In the genomic region with DNA sequence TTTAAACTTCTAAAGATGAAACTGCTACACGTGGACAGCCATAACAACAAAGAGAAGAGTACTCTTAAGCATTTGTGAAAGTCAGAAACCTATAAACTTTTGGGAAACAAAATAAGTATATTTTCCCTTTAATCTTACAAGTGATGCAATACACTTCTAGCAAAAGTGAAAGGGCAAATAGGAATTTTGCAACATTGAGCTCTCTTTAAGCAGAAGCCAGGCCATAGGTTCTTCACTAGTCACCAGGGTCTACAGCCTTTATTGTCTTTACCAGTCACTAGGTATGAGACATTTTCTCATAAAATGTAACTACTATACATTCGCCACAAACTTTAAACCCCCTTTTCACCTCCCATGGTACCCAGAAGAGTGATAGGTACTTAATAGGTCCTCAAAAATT, we compare ENCODE assay signal across 30 cellular contexts. TPM values are rescaled to one million over a fixed set of nuclear protein-coding genes. Genes with fewer than 3 reads are reported as not detected.
DNase-seq lines count a peak whose midpoint lies in the region; ATAC-seq and TF ChIP-seq lines count a peak whose summit lies in the region.
"Had no signal": no experiment of that assay in that cellular context is flagged by ENCODE, and none has a peak within 500 bp of the region (broad histone marks: within the 10 kb centered on the region; RNA-seq: fewer than 3 reads in every experiment).

No MANE protein-coding gene starts in this region.

- H2BK120ac ChIP-seq in mesenchymal stem cell (ENCODE audit: low read depth, low read length) (peak overlapping the region; percentile 34), H9 (ENCODE audit: low read depth, low read length, poor library complexity, severe bottlenecking) (no peak overlapping the region)

- CTCF ChIA-PET in activated CD8-positive, alpha-beta T cell treated with anti-CD3 and anti-CD28 coated beads, Interleukin-2, amount 10 ng/mL, durations not matched to agents 7 days and 5 days (lab: Charles Lee), result no interaction called here

- no peaks in the 10 kb centered on the region for H3K36me3 ChIP-seq in GM23338 (ENCODE audit: insufficient read depth)
- H3K36me3 ChIP-seq in mesenchymal stem cell (ENCODE audit: control insufficient read depth in 1 of 2, insufficient read depth in 2 of 2, low read depth in 1 of 2, low read length in 2 of 2), result no peaks in the 10 kb centered on the region
- no peaks in the 10 kb centered on the region for H3K36me3 ChIP-seq in left ventricle myocardium inferior
- H3K36me3 ChIP-seq: neural progenitor cell, prostate gland, tibial artery had no signal

- H2AFZ ChIP-seq in GM23338 (no peak overlapping the region), mesenchymal stem cell (ENCODE audit: low read depth, low read length) (no peak overlapping the region), H9 (ENCODE audit: low read length) (no peak overlapping the region)

- H3K9me3 ChIP-seq in mesenchymal stem cell (ENCODE audit: control insufficient read depth, low read length), result no peaks in the 10 kb centered on the region
- no peaks in the 10 kb centered on the region for H3K9me3 ChIP-seq in H9 (ENCODE audit: control insufficient read depth, low read depth, low read length)
- no peaks in the 10 kb centered on the region for H3K9me3 ChIP-seq in left ventricle myocardium inferior (replicated peaks)
- H3K9me3 ChIP-seq: prostate gland, tibial artery had no signal

- no peaks in the 10 kb centered on the region for H3K9me3 Mint-ChIP-seq in GM23338
- no peaks in the 10 kb centered on the region for H3K9me3 Mint-ChIP-seq in H9
- no peaks in the 10 kb centered on the region for H3K9me3 Mint-ChIP-seq in activated CD8-positive, alpha-beta T cell treated with anti-CD3 and anti-CD28 coated beads, Interleukin-2, amount 10 ng/mL, durations not matched to agents 7 days and 5 days (ENCODE audit: insufficient read depth)
- H3K9me3 Mint-ChIP-seq: activated CD4-positive, alpha-beta memory T cell treated with anti-CD3 and anti-CD28 coated beads for 36 hours; neural progenitor cell; stimulated activated naive CD8-positive, alpha-beta T cell treated with anti-CD3 and anti-CD28 coated beads, Interleukin-15, Interleukin-2, amounts not matched to agents 100 ng/mL and 50 ng/mL, for 24 hours had no signal

- H2BK5ac ChIP-seq in mesenchymal stem cell (ENCODE audit: low read depth, low read length, poor library complexity, severe bottlenecking) (no peak overlapping the region), H9 (ENCODE audit: insufficient read length, low read length) (no peak overlapping the region)

- H3K56ac ChIP-seq in H9 (ENCODE audit: insufficient read length, low read depth, low read length), result no peak overlapping the region

- H2BK20ac ChIP-seq in H9 (ENCODE audit: low read depth, low read length, poor library complexity, severe bottlenecking), result no peak overlapping the region

- H3K9ac ChIP-seq in mesenchymal stem cell (ENCODE audit: low read length) (no peak overlapping the region), H9 (ENCODE audit: extremely low read depth, insufficient read length, low read length) (no peak overlapping the region)
- H3K9ac ChIP-seq: neural progenitor cell had no signal

- no peaks in the 10 kb centered on the region for H3K23me2 ChIP-seq in H9 (ENCODE audit: insufficient read length, low read depth, low read length, poor library complexity, severe bottlenecking)

- no peak overlapping the region for H3K4me2 ChIP-seq in GM23338
- H3K4me2 ChIP-seq in mesenchymal stem cell (ENCODE audit: low read length, poor library complexity, severe bottlenecking), result no peak overlapping the region
- H3K4me2 ChIP-seq in H9 (ENCODE audit: insufficient read depth, insufficient read length, low read length), result no peak overlapping the region
- H3K4me2 ChIP-seq: neural progenitor cell had no signal

- H3K79me2 ChIP-seq in GM23338 (replicated peaks; ENCODE audit: insufficient read depth) (no peaks in the 10 kb centered on the region), H9 (ENCODE audit: insufficient read depth, low read length) (no peaks in the 10 kb centered on the region)

- no peaks in the 10 kb centered on the region for H4K20me1 ChIP-seq in GM23338 (replicated peaks; ENCODE audit: insufficient read depth)
- no peaks in the 10 kb centered on the region for H4K20me1 ChIP-seq in H9 (ENCODE audit: control insufficient read depth, insufficient read depth, insufficient read length)

- H3K4me1 Mint-ChIP-seq in GM23338 (peaks cover 11% of the 10 kb centered on the region; the same call in 2 of the 3 replicates), H9 (peaks cover 4 to 11% of the 10 kb centered on the region in 2 experiments)
- no peaks in the 10 kb centered on the region for H3K4me1 Mint-ChIP-seq in activated CD8-positive, alpha-beta T cell treated with anti-CD3 and anti-CD28 coated beads, Interleukin-2, amount 10 ng/mL, durations not matched to agents 7 days and 5 days (ENCODE audit: low read depth)

- no peak overlapping the region for H2BK12ac ChIP-seq in mesenchymal stem cell (ENCODE audit: low read length in 2 of 2)
- H2BK12ac ChIP-seq in H9 (ENCODE audit: insufficient read length, low read depth, low read length), result no peak overlapping the region

- no peaks in the 10 kb centered on the region for H3F3A ChIP-seq in GM23338 (replicated peaks; ENCODE audit: low read depth)

- ATAC-seq in GM23338, result no peak
- ATAC-seq in activated CD8-positive, alpha-beta T cell treated with anti-CD3 and anti-CD28 coated beads, Interleukin-2, amount 10 ng/mL, durations not matched to agents 7 days and 5 days, result no peak
- ATAC-seq: GM12878, left cardiac atrium had no signal

- H2AK5ac ChIP-seq in mesenchymal stem cell (ENCODE audit: low read length, severe bottlenecking) (no peak overlapping the region), H9 (ENCODE audit: insufficient read length, low read length) (no peak overlapping the region)

- H3K4me3 ChIP-seq in GM23338, result no peak overlapping the region
- H3K4me3 ChIP-seq in dorsolateral prefrontal cortex, result peak overlapping the region in 16 of 59 donors; percentile 17 to 57 (median 43)
- H3K4me3 ChIP-seq in mesenchymal stem cell (ENCODE audit: insufficient read depth in 1 of 2, low read depth in 1 of 2, low read length in 2 of 2), result no peak overlapping the region
- H3K4me3 ChIP-seq in left ventricle myocardium inferior, result no peak overlapping the region
- H3K4me3 ChIP-seq: GM12878, neural progenitor cell, prostate gland, smooth muscle cell, tibial artery had no signal

- no peaks in the 10 kb centered on the region for H3K36me3 Mint-ChIP-seq in GM23338 (ENCODE audit: low read depth)
- H3K36me3 Mint-ChIP-seq in H9 (ENCODE audit: insufficient read depth in 1 of 3, low read depth in 3 of 3), result no peaks in the 10 kb centered on the region
- H3K36me3 Mint-ChIP-seq in activated CD8-positive, alpha-beta T cell treated with anti-CD3 and anti-CD28 coated beads, Interleukin-2, amount 10 ng/mL, durations not matched to agents 7 days and 5 days (ENCODE audit: low read depth), result no peaks in the 10 kb centered on the region
- H3K36me3 Mint-ChIP-seq: activated CD4-positive, alpha-beta memory T cell treated with anti-CD3 and anti-CD28 coated beads for 36 hours; neural progenitor cell had no signal

- H3K27me3 ChIP-seq in GM23338 (ENCODE audit: insufficient read depth), result no peaks in the 10 kb centered on the region
- H3K27me3 ChIP-seq in dorsolateral prefrontal cortex, result no peaks in the 10 kb centered on the region
- H3K27me3 ChIP-seq in mesenchymal stem cell (ENCODE audit: control insufficient read depth in 1 of 2, insufficient read depth in 1 of 2, low read length in 2 of 2), result no peaks in the 10 kb centered on the region
- H3K27me3 ChIP-seq in H9 (ENCODE audit: insufficient read depth, low read length), result no peaks in the 10 kb centered on the region
- H3K27me3 ChIP-seq in left ventricle myocardium inferior (ENCODE audit: low read depth), result no peaks in the 10 kb centered on the region
- H3K27me3 ChIP-seq: neural progenitor cell, tibial artery had no signal

- no peak overlapping the region for H3K14ac ChIP-seq in mesenchymal stem cell (ENCODE audit: low read length in 2 of 2)
- H3K14ac ChIP-seq in H9 (ENCODE audit: insufficient read depth, low read length), result no peak overlapping the region

- whole genome bisulfite sequencing in mesenchymal stem cell, result no CpG with 5 or more reads among the region's 2 CpGs
- WGBS in H9 (ENCODE audit: extremely low coverage, insufficient read length, low lambda C conversion rate), result no CpG with 5 or more reads among the region's 2 CpGs

- H3K27ac Mint-ChIP-seq in GM23338 (0 out of 2 replicates have a peak overlapping the region, but pooled peaks have one; percentile 60), H9 (no peak overlapping the region)
- H3K27ac Mint-ChIP-seq in activated CD8-positive, alpha-beta T cell treated with anti-CD3 and anti-CD28 coated beads, Interleukin-2, amount 10 ng/mL, durations not matched to agents 7 days and 5 days, result no peak overlapping the region
- H3K27ac Mint-ChIP-seq: activated CD4-positive, alpha-beta memory T cell treated with anti-CD3 and anti-CD28 coated beads for 36 hours; neural progenitor cell; stimulated activated naive CD8-positive, alpha-beta T cell treated with anti-CD3 and anti-CD28 coated beads, Interleukin-15, Interleukin-2, amounts not matched to agents 100 ng/mL and 50 ng/mL, for 24 hours had no signal

- POLR2A ChIA-PET in activated CD8-positive, alpha-beta T cell treated with anti-CD3 and anti-CD28 coated beads, Interleukin-2, amount 10 ng/mL, durations not matched to agents 7 days and 5 days (lab: Charles Lee), result no interaction called here

- intact Hi-C loops in dorsolateral prefrontal cortex (cut with DNase I) (no loop called here), left ventricle myocardium inferior (cut with micrococcal nuclease) (no loop called here)

- H3K79me1 ChIP-seq in mesenchymal stem cell (replicated peaks; ENCODE audit: low read length, poor library complexity, severe bottlenecking), result no peaks in the 10 kb centered on the region
- no peaks in the 10 kb centered on the region for H3K79me1 ChIP-seq in H9 (ENCODE audit: insufficient read depth, low read depth, low read length, poor library complexity, severe bottlenecking)

- no peak overlapping the region for H3T11ph ChIP-seq in H9 (ENCODE audit: low read length)

- no peak overlapping the region for H2BK15ac ChIP-seq in mesenchymal stem cell (ENCODE audit: low read depth, poor library complexity, severe bottlenecking)
- H2BK15ac ChIP-seq in H9 (ENCODE audit: low read depth, low read length), result no peak overlapping the region

- H3K27ac ChIP-seq in GM23338 (ENCODE audit: low read depth) (no peak overlapping the region), dorsolateral prefrontal cortex (peak overlapping the region in 42 of 59 donors; percentile 2 to 87 (median 68)), mesenchymal stem cell (ENCODE audit: low read length, poor library complexity, severe bottlenecking) (no peak overlapping the region), H9 (ENCODE audit: insufficient read length, low read depth, low read length) (no peak overlapping the region), left ventricle myocardium inferior (replicated peaks) (no peak overlapping the region)
- H3K27ac ChIP-seq: epithelial cell of prostate, neural progenitor cell, prostate gland, tibial artery had no signal

- H4K5ac ChIP-seq in H9 (ENCODE audit: insufficient read length, low read depth, low read length), result no peak overlapping the region

- no peaks in the 10 kb centered on the region for H3K9me2 ChIP-seq in GM23338 (ENCODE audit: insufficient read depth)

- H3K23ac ChIP-seq in mesenchymal stem cell (ENCODE audit: low read length in 2 of 2) (no peak overlapping the region), H9 (ENCODE audit: insufficient read length, low read depth, low read length) (no peak overlapping the region)

- no peak for DNase-seq in GM23338 (ENCODE audit: low spot score)
- peak; percentile 14 for DNase-seq in NOMO-1 treated with dmso at 0.1 percent for 144 hours (lab: John Stamatoyannopoulos, UW; ENCODE audit: unreplicated experiment)
- DNase-seq in dorsolateral prefrontal cortex, result no peak
- DNase-seq in mesenchymal stem cell, result peak; percentile 14
- no peak for DNase-seq in H9
- no peak for DNase-seq in left ventricle myocardium inferior
- no peak for DNase-seq in HuH-7 (ENCODE audit: low spot score)
- DNase-seq in activated CD8-positive, alpha-beta T cell treated with anti-CD3 and anti-CD28 coated beads, Interleukin-2, amount 10 ng/mL, durations not matched to agents 7 days and 5 days, result no peak
- DNase-seq: activated CD4-positive, alpha-beta memory T cell treated with anti-CD3 and anti-CD28 coated beads for 36 hours; activated T-cell treated with anti-CD3 and anti-CD28 coated beads, Interleukin-2, amount 50 U/mL, for 1 hour; amygdala; DMS53; glutamatergic neuron; H7; Karpas-422; left cardiac atrium; NCI-H1436; NCI-H2171; NCI-H524 treated with DMSO at 0.1 percent for 48 hours; stimulated activated CD4-positive, alpha-beta T cell treated with anti-CD3 and anti-CD28 coated beads, Interleukin-2, amount 100 ng/mL, for 48 hours; tibial artery had no signal

- H3K27me3 Mint-ChIP-seq in GM23338 (ENCODE audit: insufficient read depth, low read depth, poor library complexity) (peaks cover 1% of the 10 kb centered on the region), H9 (ENCODE audit: low read depth) (no peaks in the 10 kb centered on the region)
- H3K27me3 Mint-ChIP-seq in activated CD8-positive, alpha-beta T cell treated with anti-CD3 and anti-CD28 coated beads, Interleukin-2, amount 10 ng/mL, durations not matched to agents 7 days and 5 days (ENCODE audit: low read depth), result no peaks in the 10 kb centered on the region
- H3K27me3 Mint-ChIP-seq: stimulated activated naive CD8-positive, alpha-beta T cell treated with anti-CD3 and anti-CD28 coated beads, Interleukin-15, Interleukin-2, amounts not matched to agents 100 ng/mL and 50 ng/mL, for 24 hours had no signal

- no peak overlapping the region for H4K8ac ChIP-seq in mesenchymal stem cell (ENCODE audit: low read length)
- H4K8ac ChIP-seq in H9 (replicated peaks; ENCODE audit: insufficient read length, low read depth, low read length), result no peak overlapping the region

- H4K91ac ChIP-seq in mesenchymal stem cell (ENCODE audit: low read length) (no peak overlapping the region), H9 (ENCODE audit: insufficient read length, low read depth, low read length) (no peak overlapping the region)

- H3K4me1 ChIP-seq in GM23338 (ENCODE audit: insufficient read depth) (0 out of 2 replicates have a peak, but pooled peaks cover 5% of the 10 kb centered on the region), mesenchymal stem cell (ENCODE audit: control insufficient read depth, insufficient read depth, low read depth, low read length) (no peaks in the 10 kb centered on the region), H9 (ENCODE audit: insufficient read depth, low read length) (no peaks in the 10 kb centered on the region), left ventricle myocardium inferior (no peaks in the 10 kb centered on the region)
- H3K4me1 ChIP-seq: prostate gland had no signal

- H3K18ac ChIP-seq in mesenchymal stem cell (ENCODE audit: low read depth in 1 of 2, low read length in 2 of 2) (no peak overlapping the region), H9 (ENCODE audit: insufficient read length, low read depth, low read length) (no peak overlapping the region)

- TF ChIP-seq CTCF in GM23338 (conservative IDR thresholded peaks at IDR 0.05; ENCODE audit: low read depth in 2 of 2) (no peak), dorsolateral prefrontal cortex (IDR thresholded peaks at IDR 0.05 in 54 of 56, conservative IDR thresholded peaks at IDR 0.05 in 2 of 56; ENCODE audit: low read depth in 1 of 56, partially characterized antibody in 56 of 56) (no peak), H9 (conservative IDR thresholded peaks at IDR 0.05) (no peak), left ventricle myocardium inferior (IDR thresholded peaks at IDR 0.05; ENCODE audit: borderline replicate concordance) (no peak)

- H3K4me3 Mint-ChIP-seq in GM23338, result no peak overlapping the region
- H3K4me3 Mint-ChIP-seq in H9, result no peak overlapping the region
- no peak overlapping the region for H3K4me3 Mint-ChIP-seq in activated CD8-positive, alpha-beta T cell treated with anti-CD3 and anti-CD28 coated beads, Interleukin-2, amount 10 ng/mL, durations not matched to agents 7 days and 5 days
- H3K4me3 Mint-ChIP-seq: activated CD4-positive, alpha-beta memory T cell treated with anti-CD3 and anti-CD28 coated beads for 36 hours; neural progenitor cell; stimulated activated naive CD8-positive, alpha-beta T cell treated with anti-CD3 and anti-CD28 coated beads, Interleukin-15, Interleukin-2, amounts not matched to agents 100 ng/mL and 50 ng/mL, for 24 hours had no signal

- no peak overlapping the region for H3K4ac ChIP-seq in mesenchymal stem cell (ENCODE audit: low read depth in 1 of 2, low read length in 2 of 2)
- H3K4ac ChIP-seq in H9 (ENCODE audit: low read depth, low read length), result no peak overlapping the region

RNA-seq across cellular contexts. Expression of a gene that starts 37.5 kb away (rescaled TPM):
- total RNA-seq in GM23338 (2014; rRNA removed; shearing (Covaris generic)), result 1.2 and 2.1 TPM in 2 replicates
- 0.92 and 1.3 TPM in 2 replicates for polyA plus RNA-seq in GM23338 (2016; fragmentation: Nextera tagmentation; extraction: Ambion mirVana)
- 100 to 1,000 TPM in 102 of 120 experiments, 10 to 100 TPM in 18; 37.7 to 222 (median 143) TPM for total RNA-seq in dorsolateral prefrontal cortex
- polyA plus RNA-seq in mesenchymal stem cell (2013, experiment 1 of 2), result not detected
- 0.01 TPM for polyA plus RNA-seq in mesenchymal stem cell (2013, experiment 2 of 2)
- 0.13 and 0.18 TPM in 2 replicates for total RNA-seq in H9 (2021)
- total RNA-seq in left ventricle myocardium inferior, result 0.63 TPM
- not detected for total RNA-seq in activated CD8-positive, alpha-beta T cell treated with anti-CD3 and anti-CD28 coated beads, Interleukin-2, amount 10 ng/mL, durations not matched to agents 7 days and 5 days
- total RNA-seq: activated CD4-positive, alpha-beta memory T cell treated with anti-CD3 and anti-CD28 coated beads for 36 hours; GM12878; HT-29; mononuclear cell; smooth muscle cell; T-helper 2 cell treated with Interferon-gamma antibody and Interleukin-4, amounts not matched to agents 100 ng/mL and 5 ng/mL, for 36 hours had no signal
- polyA plus RNA-seq: GM12878, smooth muscle cell had no signal

Comparison
In these comparisons a context has a peak if more than half of its experiments do, and no peak if none do; other contexts are left out.
1. DNase-seq: peak in NOMO-1 treated with dmso at 0.1 percent for 144 hours (single experiment) and mesenchymal stem cell (single experiment); none in GM23338 (single experiment), dorsolateral prefrontal cortex (0 of 10), H9 (single experiment), left ventricle myocardium inferior (single experiment), HuH-7 (single experiment) and activated CD8-positive, alpha-beta T cell treated with anti-CD3 and anti-CD28 coated beads, Interleukin-2, amount 10 ng/mL, durations not matched to agents 7 days and 5 days (single experiment).
2. H3K27ac ChIP-seq: peak in dorsolateral prefrontal cortex (42 of 59); none in GM23338 (single experiment), mesenchymal stem cell (single experiment), H9 (single experiment) and left ventricle myocardium inferior (single experiment).
3. RNA of a gene that starts 37.5 kb away (total RNA-seq): 37.7 to 222 TPM in dorsolateral prefrontal cortex; 1.2 to 2.1 TPM in GM23338, 0.63 TPM in left ventricle myocardium inferior (single experiment), 0.13 to 0.18 TPM in H9 and not detected in activated CD8-positive, alpha-beta T cell treated with anti-CD3 and anti-CD28 coated beads, Interleukin-2, amount 10 ng/mL, durations not matched to agents 7 days and 5 days; every median in the first group is over 10 times any median in the second.